In the genomic region with DNA sequence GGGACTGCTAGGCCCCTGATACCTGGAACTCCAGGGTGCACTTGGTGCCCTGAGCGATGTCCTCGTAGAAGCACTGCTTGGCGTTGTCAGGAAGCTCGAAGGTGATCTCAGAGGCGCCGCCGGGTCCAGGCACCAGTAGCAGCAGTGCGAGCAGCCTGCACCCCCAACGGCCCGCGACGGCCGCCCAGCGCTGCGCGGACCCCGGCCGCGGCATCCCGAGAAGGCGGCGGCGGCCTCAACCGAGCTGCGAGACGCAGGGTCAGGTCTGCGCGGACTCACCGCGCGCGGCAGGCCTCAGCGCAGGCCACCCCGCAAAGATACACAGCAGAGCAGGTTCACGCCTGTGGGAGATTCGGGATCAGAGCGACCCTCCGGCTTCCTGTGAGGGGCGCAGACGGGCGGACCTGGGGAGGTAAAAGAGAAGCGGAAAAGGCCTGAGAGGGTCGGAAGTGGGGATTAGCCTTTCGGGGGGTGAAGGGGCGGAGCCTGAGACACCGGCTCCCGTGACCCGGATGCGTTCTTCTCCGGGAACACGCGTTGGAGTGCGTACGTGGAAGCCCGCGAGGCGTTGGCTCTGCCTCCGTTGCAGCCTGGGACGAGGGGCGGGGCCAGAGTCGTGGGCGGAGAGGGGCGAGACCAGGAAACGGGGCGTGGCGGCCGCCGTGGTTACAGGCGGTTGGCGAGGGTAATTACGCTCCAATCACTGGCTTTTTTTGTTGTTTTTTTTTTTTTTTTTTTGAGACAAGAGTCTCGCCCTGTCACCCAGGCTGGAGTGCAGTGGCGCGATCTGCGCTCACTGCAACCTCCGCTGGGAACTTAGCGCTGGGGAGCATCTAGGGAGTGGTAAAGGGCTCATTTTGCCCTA, we compare ENCODE assay signal across 7 cellular contexts. TPM values are rescaled to one million over a fixed set of nuclear protein-coding genes. Genes with fewer than 3 reads are reported as not detected.
A peak's percentile ranks its signal among the peaks of the same experiment; 100 is the strongest.
DNase-seq lines count a peak whose midpoint lies in the region; ATAC-seq, FAIRE-seq and TF ChIP-seq lines count a peak whose summit lies in the region.

Gene TMED7, minus strand, starts transcription at position 458 of the 865 bp plus-strand sequence. Its CDS starts 244 bp downstream, at position 214.

- no peaks in the 10 kb centered on the region for H3K9me2 ChIP-seq in hepatocyte (replicated peaks; ENCODE audit: insufficient read depth)

- peak within 1 kb of the TSS; percentile 98 for H3K27ac ChIP-seq in hepatocyte

- peak within 1 kb of the TSS; percentile 84 for H3K4me2 ChIP-seq in hepatocyte

- TF ChIP-seq CTCF in hepatocyte (IDR thresholded peaks at IDR 0.05; ENCODE audit: poor library complexity), result no peak

- peak within 1 kb of the TSS; percentile 76 for H3K4me3 ChIP-seq in hepatocyte

- ATAC-seq in HG02981 (IDR thresholded peaks at IDR 0.05; ENCODE audit: unreplicated experiment), result peak; percentile 90

- peaks cover 53% of the 10 kb centered on the region for H3K79me2 ChIP-seq in hepatocyte

- peak; percentile 86 for DNase-seq in GM18507 (ENCODE audit: extremely low spot score, insufficient read length, low read depth)
- DNase-seq in NCI-H2029 treated with DMSO at 0.1 percent for 48 hours (lab: John Stamatoyannopoulos, UW), result peak; percentile 80
- peak; percentile 100 for DNase-seq in T-helper 9 cell
- DNase-seq in astrocyte of the hippocampus (ENCODE audit: low read depth, low spot score), result peak; percentile 100
- DNase-seq in hepatocyte (ENCODE audit: low spot score), result peak; percentile 100
- peak; percentile 91 for DNase-seq in renal cortical epithelial cell (ENCODE audit: low read depth)

- H3K36me3 ChIP-seq in hepatocyte (replicated peaks; ENCODE audit: insufficient read depth, low read depth), result no peaks in the 10 kb centered on the region

- no peaks in the 10 kb centered on the region for H3K9me3 ChIP-seq in hepatocyte (ENCODE audit: low read depth)

- H3K4me1 ChIP-seq in hepatocyte (ENCODE audit: insufficient read depth), result peaks cover 10% of the 10 kb centered on the region

- peaks cover 34% of the 10 kb centered on the region for H4K20me1 ChIP-seq in hepatocyte (ENCODE audit: insufficient read depth, poor library complexity, severe bottlenecking)

- peak; percentile 97 for FAIRE-seq in GM18507 (lab: Jason Lieb, UNC)

- H2AFZ ChIP-seq in hepatocyte, result peak within 1 kb of the TSS; percentile 92

- 1% methylated on average over 76 of the region's 77 CpGs for WGBS in hepatocyte (ENCODE audit: low lambda C conversion rate, missing lambda C conversion rate)

- H3K27me3 ChIP-seq in hepatocyte, result no peaks in the 10 kb centered on the region

RNA-seq across cellular contexts. Expression of gene TMED7, which starts in this region (rescaled TPM):
- 184 and 214 TPM in 2 replicates for total RNA-seq in hepatocyte
- 75.3 and 88.1 TPM in 2 replicates for polyA plus RNA-seq in hepatocyte
- 157 and 214 TPM in 2 replicates for total RNA-seq in renal cortical epithelial cell

Comparison
In these comparisons a context has a peak if more than half of its experiments do, and no peak if none do; other contexts are left out.
1. Peak in every context shown above with its lines: DNase-seq, ATAC-seq, H3K4me3 ChIP-seq and H3K27ac ChIP-seq.